ENCODE assay signal across 19 cellular contexts in the genomic region with DNA sequence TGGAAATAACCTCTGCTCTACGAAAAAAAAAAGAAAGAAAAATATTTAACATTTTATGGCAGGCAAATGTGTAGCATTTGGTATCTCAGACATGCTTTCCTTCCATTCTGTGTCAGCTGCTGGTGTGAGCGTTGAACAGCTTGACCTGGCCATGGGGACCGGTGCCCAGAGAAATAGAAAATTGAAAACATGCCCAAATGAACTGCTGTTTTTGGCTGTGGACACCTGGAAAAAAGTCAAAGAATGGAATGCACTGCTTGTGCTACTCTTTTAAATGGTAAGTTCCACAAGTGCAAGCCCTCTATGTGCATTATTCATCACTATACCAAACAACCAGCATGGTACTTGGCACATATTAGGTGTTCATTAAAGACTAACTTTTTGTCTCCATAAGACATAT.
"Had no signal": no experiment of that assay in that cellular context is flagged by ENCODE, and none has a peak within 500 bp of the region (broad histone marks: within the 10 kb centered on the region; RNA-seq: fewer than 3 reads in every experiment).

No MANE protein-coding gene starts in this region.

- H3K9me3 ChIP-seq: gastroesophageal sphincter, left ventricle myocardium inferior, pancreas, prostate gland, right lobe of liver, transverse colon had no signal

- H3K4me1 ChIP-seq: gastroesophageal sphincter, left ventricle myocardium inferior, pancreas, prostate gland, right lobe of liver, spleen, transverse colon had no signal

- H3K4me3 ChIP-seq: gastroesophageal sphincter, left ventricle myocardium inferior, lung, pancreas, prostate gland, right lobe of liver, spleen, transverse colon had no signal

- ATAC-seq: esophagus mucosa; gastroesophageal sphincter; pancreas; right lobe of liver; stimulated activated memory B cell treated with anti-CD40 and anti-IgM and Interleukin-4, amounts not matched to agents 10 μg/mL and 1 μg/mL and 100 μg/mL, for 72 hours had no signal

- H3K27me3 ChIP-seq: gastroesophageal sphincter, pancreas, right lobe of liver, spleen, transverse colon had no signal

- H3K27ac ChIP-seq: gastroesophageal sphincter, left ventricle myocardium inferior, pancreas, prostate gland, right lobe of liver, spleen, transverse colon had no signal

- DNase-seq: effector memory CD4-positive, alpha-beta T cell; immature natural killer cell; left cardiac atrium; left ventricle myocardium inferior; mesendoderm; naive B cell; occipital lobe; pancreas; right lobe of liver; spleen; stimulated activated CD4-positive, alpha-beta T cell treated with anti-CD3 and anti-CD28 coated beads, Interleukin-15, amount 100 ng/mL, for 24 hours; stimulated activated CD4-positive, alpha-beta T cell treated with anti-CD3 and anti-CD28 coated beads, Interleukin-1b, Interleukin-23, amount 100 ng/mL, for 48 hours; stimulated activated CD4-positive, alpha-beta T cell treated with anti-CD3 and anti-CD28 coated beads, Interleukin-4, amount 100 ng/mL, for 24 hours; transverse colon had no signal

- H3K36me3 ChIP-seq: gastroesophageal sphincter, left ventricle myocardium inferior, pancreas, prostate gland, right lobe of liver, spleen, transverse colon had no signal
